Comparison of ENCODE assay signal across 8 cellular contexts in the genomic region with DNA sequence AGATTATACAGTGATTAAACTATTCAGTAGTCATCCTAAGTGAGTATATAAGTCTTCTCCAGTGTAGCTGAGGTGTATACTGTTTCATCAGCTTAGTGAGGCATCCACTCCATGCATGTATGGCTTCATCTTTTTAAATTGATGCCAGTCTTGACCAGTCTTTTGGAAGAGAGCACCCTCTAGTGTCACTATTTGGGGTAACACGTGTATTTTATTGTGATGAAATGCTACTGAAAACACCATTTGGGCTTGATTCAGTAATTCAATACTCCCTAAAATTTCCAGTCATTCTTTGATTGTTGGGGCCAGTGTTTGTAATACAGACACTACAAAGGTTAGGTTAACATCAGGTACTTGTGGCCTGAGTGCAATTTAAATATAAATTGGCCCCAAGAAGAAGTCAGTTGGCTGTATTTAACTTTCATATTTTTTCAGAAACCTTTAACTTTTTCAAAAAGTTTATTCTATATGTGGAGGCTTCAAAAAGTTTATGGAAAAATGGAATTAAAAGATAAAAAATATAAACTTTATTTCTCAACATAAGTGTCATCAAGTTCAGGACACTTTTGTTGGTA. TPM values are rescaled to one million over a fixed set of nuclear protein-coding genes. Genes with fewer than 3 reads are reported as not detected.
A peak's percentile ranks its signal among the peaks of the same experiment; 100 is the strongest.
DNase-seq lines count a peak whose midpoint lies in the region; ATAC-seq and TF ChIP-seq lines count a peak whose summit lies in the region.

No MANE protein-coding gene starts in this region.

- H3K4me3 ChIP-seq in smooth muscle cell (no peak overlapping the region), lower leg skin (ENCODE audit: low read depth, poor library complexity, severe bottlenecking) (no peak overlapping the region)

- WGBS in smooth muscle cell (ENCODE audit: low lambda C conversion rate): 6% methylated on average over 1 of the region's 1 CpG
- WGBS in lower leg skin, 2 donors: 0 to 9% methylated on average over 1 of the region's 1 CpG

- H3K4me1 ChIP-seq in foreskin keratinocyte: no peaks in the 10 kb centered on the region
- H3K4me1 ChIP-seq in smooth muscle cell (ENCODE audit: low read depth): no peaks in the 10 kb centered on the region

- no peaks in the 10 kb centered on the region for H4K20me1 ChIP-seq in smooth muscle cell (ENCODE audit: low read depth)

- H3K36me3 ChIP-seq in smooth muscle cell (ENCODE audit: low read depth): no peaks in the 10 kb centered on the region

- no peak overlapping the region for H3K4me2 ChIP-seq in smooth muscle cell

- no peak for TF ChIP-seq POLR2A in lower leg skin (IDR thresholded peaks at IDR 0.05)

- H3K27ac ChIP-seq in foreskin keratinocyte (no peak overlapping the region), smooth muscle cell (ENCODE audit: low read depth) (no peak overlapping the region)

- DNase-seq in AG09319 (ENCODE audit: extremely low read depth, low read depth): peak; percentile 36
- DNase-seq in M059J (ENCODE audit: low read depth): peak; percentile 27
- DNase-seq in SHP77 treated with DMSO at 0.1 percent for 48 hours (lab: John Stamatoyannopoulos, UW): peak; percentile 63
- peak; percentile 38 to 60 for DNase-seq in foreskin keratinocyte
- DNase-seq in smooth muscle cell (lab: John Stamatoyannopoulos, UW; ENCODE audit: unreplicated experiment): no peak
- DNase-seq in stimulated activated naive CD4-positive, alpha-beta T cell (lab: John Stamatoyannopoulos, UW): no peak
- no peak for DNase-seq in lower leg skin (ENCODE audit: low spot score in 2 of 2)

- intact Hi-C loops in lower leg skin (cut with DNase I; ENCODE audit: low total_unique reads): no loop called here

- H3K9ac ChIP-seq in smooth muscle cell (ENCODE audit: low read depth): no peak overlapping the region

- H3K9me3 ChIP-seq in smooth muscle cell (replicated peaks; ENCODE audit: low read depth): no peaks in the 10 kb centered on the region

- no peaks in the 10 kb centered on the region for H3F3A ChIP-seq in smooth muscle cell (ENCODE audit: low read depth)

- no peak overlapping the region for H2AFZ ChIP-seq in smooth muscle cell (ENCODE audit: low read depth)

- H3K27me3 ChIP-seq in foreskin keratinocyte: no peaks in the 10 kb centered on the region
- H3K27me3 ChIP-seq in smooth muscle cell (ENCODE audit: low read depth): no peaks in the 10 kb centered on the region

- no peaks in the 10 kb centered on the region for H3K79me2 ChIP-seq in smooth muscle cell (ENCODE audit: low read depth)

- ATAC-seq in GM18511 (IDR thresholded peaks at IDR 0.05; ENCODE audit: unreplicated experiment) (peak; percentile 58), foreskin keratinocyte (peak; percentile 90)

- peak; percentile 58 for TF ChIP-seq CTCF in AG09319 (IDR thresholded peaks at IDR 0.05; ENCODE audit: low read depth, low read length)
- TF ChIP-seq CTCF in foreskin keratinocyte (conservative IDR thresholded peaks at IDR 0.05): peak; percentile 82
- TF ChIP-seq CTCF in smooth muscle cell (IDR thresholded peaks at IDR 0.05; ENCODE audit: borderline replicate concordance, insufficient read depth, poor library complexity, severe bottlenecking): peak; percentile 61
- no peak for TF ChIP-seq CTCF in lower leg skin (IDR thresholded peaks at IDR 0.05)

RNA-seq across cellular contexts. Expression of a gene that starts 35.3 kb away (rescaled TPM):
- 0.12 TPM in 1 of 2 replicates, not detected in the other for total RNA-seq in M059J (2014; rRNA removed; shearing (Covaris generic))
- total RNA-seq in foreskin keratinocyte: 9.3 and 10.2 TPM in 2 replicates
- polyA plus RNA-seq in foreskin keratinocyte: 1.9 and 2.7 TPM in 2 replicates
- total RNA-seq in smooth muscle cell: 5.1 and 17.5 TPM in 2 replicates
- 2.6 and 3.2 TPM in 2 replicates for polyA plus RNA-seq in smooth muscle cell
- total RNA-seq in lower leg skin: 1 to 10 TPM; 3.6 to 6.9 (median 5.9) TPM

Comparison
In these comparisons a context has a peak if more than half of its experiments do, and no peak if none do; other contexts are left out.
1. DNase-seq: peak in AG09319 (single experiment), M059J (single experiment), SHP77 treated with DMSO at 0.1 percent for 48 hours (single experiment) and foreskin keratinocyte (2 of 2); none in smooth muscle cell (single experiment), stimulated activated naive CD4-positive, alpha-beta T cell (0 of 6) and lower leg skin (0 of 2).
2. CTCF ChIP-seq: peak in AG09319 (single experiment), foreskin keratinocyte (single experiment) and smooth muscle cell (single experiment); none in lower leg skin (0 of 3).